In genomic region chr1:180278193-180278556, GRCh38 we compare ENCODE assay signal across 16 cellular contexts. TPM values are rescaled to one million over a fixed set of nuclear protein-coding genes. Genes with fewer than 3 reads are reported as not detected.
DNase-seq lines count a peak whose midpoint lies in the region; FAIRE-seq and TF ChIP-seq lines count a peak whose summit lies in the region.
"Had no signal": no experiment of that assay in that cellular context is flagged by ENCODE, and none has a peak within 500 bp of the region (broad histone marks: within the 10 kb centered on the region; RNA-seq: fewer than 3 reads in every experiment).

No MANE protein-coding gene starts in this region.

- DNase-seq in H1 (ENCODE audit: low read depth in 1 of 2, low spot score in 2 of 2) = no peak
- no peak for DNase-seq in neuronal stem cell (ENCODE audit: low spot score)
- no peak for DNase-seq in activated CD4-positive, CD25-positive, alpha-beta regulatory T cell (lab: John Stamatoyannopoulos, UW)
- no peak for DNase-seq in stimulated activated CD4-positive, alpha-beta T cell treated with anti-CD3 and anti-CD28 coated beads, Interleukin-4, amount 100 ng/mL, for 24 hours
- DNase-seq in T1000 (lab: John Stamatoyannopoulos, UW) = no peak
- DNase-seq in putamen (ENCODE audit: low spot score) = no peak
- DNase-seq: ACHN, DMS 273 treated with DMSO at 0.1 percent for 48 hours, KBM-7, NCI-H1105 treated with DMSO at 0.1 percent for 48 hours, NCI-H187, NCI-H2107, NCI-H510A, NCI-H748 treated with DMSO at 0.1 percent for 48 hours, SHP77 had no signal

- H3K9ac ChIP-seq in H1 (replicated peaks in 1 of 4; ENCODE audit: extremely low read depth in 1 of 4, low read depth in 3 of 4, low read length in 3 of 4) (no peak overlapping the region), neuronal stem cell (ENCODE audit: low read depth, low read length, poor library complexity) (no peak overlapping the region)

- no peak overlapping the region for H3K23ac ChIP-seq in H1 (ENCODE audit: insufficient read length)
- no peak overlapping the region for H3K23ac ChIP-seq in neuronal stem cell (ENCODE audit: low read depth, low read length, poor library complexity)

- H4K20me1 ChIP-seq in H1 (replicated peaks in 1 of 2; ENCODE audit: control insufficient read depth in 1 of 2, insufficient read depth in 2 of 2, low read length in 2 of 2) = no peaks in the 10 kb centered on the region

- peak overlapping the region; percentile 16; the same call in 1 of the 2 replicates for H2BK5ac ChIP-seq in H1 (ENCODE audit: low read depth, low read length)
- H2BK5ac ChIP-seq in neuronal stem cell (ENCODE audit: low read length) = no peak overlapping the region

- H2BK12ac ChIP-seq in H1 (ENCODE audit: low read depth, low read length) = peak overlapping the region; percentile 84
- no peak overlapping the region for H2BK12ac ChIP-seq in neuronal stem cell (ENCODE audit: low read length)

- no peak overlapping the region for H2BK120ac ChIP-seq in H1 (replicated peaks; ENCODE audit: low read depth, low read length)
- no peak overlapping the region for H2BK120ac ChIP-seq in neuronal stem cell (ENCODE audit: low read depth, low read length)

- H3K14ac ChIP-seq in H1 (ENCODE audit: insufficient read length) = no peak overlapping the region
- H3K14ac ChIP-seq in neuronal stem cell (ENCODE audit: low read length) = no peak overlapping the region

- H3K4me2 ChIP-seq in H1 (ENCODE audit: insufficient read depth in 1 of 2, low read depth in 2 of 2, low read length in 2 of 2) = peak overlapping the region in 1 of 2 experiments; percentile 18; a peak in 3 of 4 replicates
- H3K4me2 ChIP-seq in neuronal stem cell (ENCODE audit: insufficient read depth, low read length, poor library complexity, severe bottlenecking) = no peak overlapping the region

- H2AFZ ChIP-seq in H1 (ENCODE audit: low read length) = no peak overlapping the region
- no peak overlapping the region for H2AFZ ChIP-seq in neuronal stem cell (ENCODE audit: low read length)

- TF ChIP-seq CTCF in HEK293 (tag by site-specific recombination; IDR thresholded peaks at IDR 0.05) = no peak
- TF ChIP-seq CTCF in H1 (IDR thresholded peaks at IDR 0.05; ENCODE audit: control extremely low read depth in 1 of 3, insufficient read depth in 1 of 3, low read depth in 1 of 3, low read length in 3 of 3) = no peak

- peaks cover 14% of the 10 kb centered on the region; the same call in 1 of the 2 replicates for H3K4me1 ChIP-seq in HEK293 (ENCODE audit: control insufficient read depth, insufficient read depth, low read length)
- H3K4me1 ChIP-seq in H1 (replicated peaks in 1 of 4; ENCODE audit: control insufficient read depth in 3 of 4, insufficient read depth in 4 of 4, low read length in 3 of 4) = peaks cover 0 to 9% (median 6%) of the 10 kb centered on the region in 4 experiments; a peak in 6 of 7 replicates
- peaks cover 0 to 8% of the 10 kb centered on the region in 2 donors for H3K4me1 ChIP-seq in neuronal stem cell (ENCODE audit: control insufficient read depth in 2 of 2, insufficient read depth in 1 of 2, low read depth in 1 of 2, low read length in 2 of 2)

- POLR2A ChIA-PET in HEK293 (lab: Yijun Ruan, JAX) = no interaction called here
- POLR2A ChIA-PET in H1 (lab: Charles Lee; ENCODE audit: partially characterized antibody) = interaction anchor here (0.6 to 2.6 kb wide), 6 partner anchors 11 to 354 kb away, joined by 3 to 17 read pairs (median 3); partner anchors contain the start of gene XPR1

- WGBS in H1 (ENCODE audit: extremely low coverage in 1 of 2, insufficient coverage in 1 of 2, insufficient read length in 1 of 2, insufficient replicate concordance in 2 of 2, low coverage in 1 of 2, low lambda C conversion rate in 2 of 2, missing lambda C conversion rate in 1 of 2), 2 experiments = 84% methylated on average over 2 of the region's 2 CpGs; no CpG with 5 or more reads in 1 of the 2 experiments
- WGBS in neuronal stem cell (ENCODE audit: extremely low coverage in 2 of 2, insufficient read length in 2 of 2, insufficient replicate concordance in 1 of 2), 2 donors = no CpG with 5 or more reads among the region's 2 CpGs

- H4K8ac ChIP-seq in H1 (ENCODE audit: extremely low read depth, insufficient read depth, low read length) (no peak overlapping the region), neuronal stem cell (ENCODE audit: low read depth, low read length) (peak overlapping the region; percentile 24)

- H3K36me3 ChIP-seq in HEK293 (ENCODE audit: control insufficient read depth in 2 of 2, insufficient read depth in 1 of 2, low read length in 2 of 2) (peaks cover 4 to 60% of the 10 kb centered on the region in 2 experiments; a peak in 2 of 3 replicates), H1 (ENCODE audit: control insufficient read depth in 2 of 4, insufficient read depth in 4 of 4, low read length in 3 of 4) (peaks cover 0 to 15% (median 3%) of the 10 kb centered on the region in 4 experiments; a peak in 4 of 8 replicates), neuronal stem cell (replicated peaks in 1 of 2; ENCODE audit: control insufficient read depth in 2 of 2, insufficient read depth in 2 of 2, low read length in 2 of 2) (peaks cover 4 to 70% of the 10 kb centered on the region in 2 donors)

- FAIRE-seq in H1 (lab: Jason Lieb, UNC) = no peak

- H3K79me2 ChIP-seq in H1 (ENCODE audit: control insufficient read depth in 1 of 2, insufficient read depth in 2 of 2, low read length in 2 of 2) = no peaks in the 10 kb centered on the region

- TF ChIP-seq POLR2A in H1 (IDR thresholded peaks at IDR 0.05; ENCODE audit: control extremely low read depth in 1 of 2, low read depth in 2 of 2, low read length in 2 of 2) = no peak

- CTCF ChIA-PET in HEK293 (lab: Yijun Ruan, JAX) (interaction anchor here (0.6 to 1.0 kb wide), 2 partner anchors 25 to 1075 kb away, joined by 3 to 5 read pairs; no protein-coding TSS in a partner anchor), H1 (lab: Charles Lee; ENCODE audit: partially characterized antibody) (interaction anchor here (1.0 to 2.6 kb wide), 5 partner anchors 17 to 99 kb away, joined by 3 to 14 read pairs (median 5); no protein-coding TSS in a partner anchor)

- no peak overlapping the region for H4K5ac ChIP-seq in H1 (ENCODE audit: insufficient read length, low read depth, low read length)

- H2BK20ac ChIP-seq in H1 (ENCODE audit: low read length) = no peak overlapping the region

- H3K18ac ChIP-seq in H1 (ENCODE audit: extremely low read depth, low read length) (no peak overlapping the region), neuronal stem cell (ENCODE audit: low read length) (no peak overlapping the region)

- no peak overlapping the region for H2BK15ac ChIP-seq in H1 (ENCODE audit: low read length)
- H2BK15ac ChIP-seq in neuronal stem cell (ENCODE audit: low read length) = no peak overlapping the region

- H3K4ac ChIP-seq in H1 (replicated peaks; ENCODE audit: insufficient read length, low read depth, low read length) = no peak overlapping the region
- no peak overlapping the region for H3K4ac ChIP-seq in neuronal stem cell (ENCODE audit: low read length)

- H2AK5ac ChIP-seq in H1 (ENCODE audit: low read depth, low read length) = no peak overlapping the region
- H2AK5ac ChIP-seq in neuronal stem cell (ENCODE audit: low read depth, low read length) = no peak overlapping the region

- H3K79me1 ChIP-seq in H1 (ENCODE audit: low read depth, low read length) (no peaks in the 10 kb centered on the region), neuronal stem cell (ENCODE audit: low read depth, low read length) (no peaks in the 10 kb centered on the region)

- TF ChIP-seq RAD21 in H1 (IDR thresholded peaks at IDR 0.05 in 1 of 2, conservative IDR thresholded peaks at IDR 0.05 in 1 of 2; ENCODE audit: low read depth in 2 of 2, low read length in 2 of 2) = no peak

- no peak overlapping the region for H3K4me3 ChIP-seq in HEK293 (ENCODE audit: low read depth, low read length)
- no peak overlapping the region for H3K4me3 ChIP-seq in H1 (ENCODE audit: extremely low read depth in 1 of 4, insufficient read depth in 2 of 4, low read depth in 3 of 4, low read length in 4 of 4)
- H3K4me3 ChIP-seq in neuronal stem cell (ENCODE audit: low read length in 2 of 2) = no peak overlapping the region

- H3K9me3 ChIP-seq in HEK293 (ENCODE audit: control insufficient read depth, insufficient read depth, low read depth, low read length) = no peaks in the 10 kb centered on the region
- peaks cover 4 to 10% of the 10 kb centered on the region in 2 experiments; a peak in 3 of 4 replicates for H3K9me3 ChIP-seq in H1 (ENCODE audit: insufficient read depth in 2 of 2, low read depth in 1 of 2, low read length in 1 of 2)
- peaks cover 0 to 3% of the 10 kb centered on the region in 2 donors for H3K9me3 ChIP-seq in neuronal stem cell (replicated peaks in 1 of 2; ENCODE audit: control insufficient read depth in 2 of 2, insufficient read depth in 1 of 2, low read depth in 1 of 2, low read length in 2 of 2)

- no peak overlapping the region for H3K56ac ChIP-seq in H1 (replicated peaks; ENCODE audit: insufficient read length, low read depth, low read length)

- H3K23me2 ChIP-seq in H1 (ENCODE audit: low read depth, low read length) = no peaks in the 10 kb centered on the region

- no peak overlapping the region for H3K27ac ChIP-seq in HEK293 (ENCODE audit: extremely low read depth, low read depth, low read length)
- H3K27ac ChIP-seq in H1 (ENCODE audit: low read depth, low read length) = 0 out of 2 replicates have a peak overlapping the region, but pooled peaks have one; percentile 2
- no peak overlapping the region for H3K27ac ChIP-seq in neuronal stem cell (replicated peaks; ENCODE audit: low read length)

- no peak overlapping the region for H4K91ac ChIP-seq in H1 (replicated peaks; ENCODE audit: insufficient read length, low read length)
- H4K91ac ChIP-seq in neuronal stem cell (ENCODE audit: low read depth, low read length, poor library complexity) = no peak overlapping the region

- TF ChIP-seq EP300 in H1 (IDR thresholded peaks at IDR 0.05; ENCODE audit: borderline replicate concordance in 1 of 2, low read depth in 2 of 2, low read length in 2 of 2) = no peak

- no peaks in the 10 kb centered on the region for H3K27me3 ChIP-seq in H1 (replicated peaks in 1 of 4; ENCODE audit: control insufficient read depth in 3 of 4, extremely low read depth in 1 of 4, insufficient read depth in 3 of 4, low read length in 3 of 4)
- no peaks in the 10 kb centered on the region for H3K27me3 ChIP-seq in neuronal stem cell (ENCODE audit: control insufficient read depth in 3 of 3, insufficient read depth in 3 of 3, low read depth in 1 of 3, low read length in 3 of 3)

RNA-seq across cellular contexts. Expression of gene LHX4, which starts 48.1 kb away (rescaled TPM):
- total RNA-seq in H1 (2021; fragmentation: NEBNext Ultra II Directional; extraction: Animal tissue kit (Norgen Biotek cat#: 25700)) = 4.9 and 5.7 TPM in 2 replicates
- polyA plus RNA-seq in H1 (2011; rRNA removed) = 0.80 and 0.85 TPM in 2 replicates
- polyA plus RNA-seq in H1 (2011; cell fraction: cytosol; rRNA removed) = 1.6 TPM
- 3.3 TPM for polyA plus RNA-seq in H1 (2011; cell fraction: nucleus; rRNA removed)
- polyA plus RNA-seq in H1 (2012, experiment 1 of 2) = 1.7 to 3.9 TPM (median 2.8 TPM) in 4 replicates
- 1.1 TPM for polyA plus RNA-seq in H1 (2012, experiment 2 of 2)
- 1.1 TPM for polyA plus RNA-seq in H1 (2013, experiment 1 of 2)
- polyA plus RNA-seq in H1 (2013, experiment 2 of 2) = 0.96 TPM
- polyA minus RNA-seq in H1 (2011; rRNA and poly(A)+ RNA removed) = 2.1 and 3.0 TPM in 2 replicates
- 2.3 TPM for polyA minus RNA-seq in H1 (2011; cell fraction: cytosol; rRNA and poly(A)+ RNA removed)
- polyA minus RNA-seq in H1 (2011; cell fraction: nucleus; rRNA and poly(A)+ RNA removed) = 3.0 TPM
- polyA plus RNA-seq in neuronal stem cell (2013, experiment 1 of 2) = 0.06 TPM
- polyA plus RNA-seq in neuronal stem cell (2013, experiment 2 of 2) = 0.08 TPM
